In the genomic region with DNA sequence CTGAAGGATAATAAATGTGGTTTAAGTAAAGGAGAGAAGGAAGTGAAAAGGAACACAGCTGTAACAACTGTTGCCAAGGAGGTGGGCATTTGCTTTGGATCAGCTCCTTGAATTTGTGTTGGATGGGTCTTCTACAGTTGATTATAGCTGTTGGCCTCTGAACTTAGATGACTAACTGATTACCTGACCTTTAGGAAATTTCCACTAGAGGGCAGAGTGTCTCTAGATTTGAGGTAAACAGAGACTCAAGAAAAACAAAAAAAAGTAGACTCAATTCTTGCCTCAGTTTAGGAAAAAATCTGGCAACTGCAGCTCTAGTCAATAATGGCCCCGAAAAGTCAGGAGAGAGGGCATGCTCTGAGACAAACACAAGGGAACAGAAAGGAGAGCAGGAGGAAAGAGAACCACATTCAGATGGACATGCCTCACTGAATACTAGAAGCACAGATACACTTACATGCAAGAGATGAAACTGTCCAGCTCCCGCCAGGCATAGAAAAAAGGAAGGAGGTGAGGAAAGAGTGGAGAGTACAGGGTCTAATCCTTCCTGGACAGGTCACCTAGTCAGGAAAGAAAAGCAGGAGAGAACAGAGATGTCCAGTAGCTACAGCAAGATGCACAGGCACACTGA, we compare ENCODE assay signal across 8 cellular contexts. TPM values are rescaled to one million over a fixed set of nuclear protein-coding genes. Genes with fewer than 3 reads are reported as not detected.
A peak's percentile ranks its signal among the peaks of the same experiment; 100 is the strongest.
DNase-seq lines count a peak whose midpoint lies in the region; ATAC-seq and TF ChIP-seq lines count a peak whose summit lies in the region.

No MANE protein-coding gene starts in this region.

- no peak overlapping the region for H2AFZ ChIP-seq in smooth muscle cell (ENCODE audit: low read depth)

- no peaks in the 10 kb centered on the region for H3K79me2 ChIP-seq in smooth muscle cell (ENCODE audit: low read depth)

- no peaks in the 10 kb centered on the region for H3K4me1 ChIP-seq in smooth muscle cell (ENCODE audit: low read depth)

- DNase-seq in AG08395 (ENCODE audit: low spot score) (peak; percentile 49), SK-N-MC (ENCODE audit: low read depth, low spot score) (peak; percentile 50), fibroblast of mammary gland (ENCODE audit: low read depth) (peak; percentile 76), smooth muscle cell (lab: John Stamatoyannopoulos, UW; ENCODE audit: unreplicated experiment) (no peak), NCI-H128 (lab: John Stamatoyannopoulos, UW; ENCODE audit: unreplicated experiment) (no peak)

- H3K4me2 ChIP-seq in smooth muscle cell: no peak overlapping the region

- peaks cover 12% of the 10 kb centered on the region for H3F3A ChIP-seq in smooth muscle cell (ENCODE audit: low read depth)

- TF ChIP-seq CTCF in GM12875 (IDR thresholded peaks at IDR 0.05; ENCODE audit: borderline replicate concordance, insufficient read depth, low read depth, low read length) (peak; percentile 55; the same call in 1 of the 2 replicates), fibroblast of mammary gland (conservative IDR thresholded peaks at IDR 0.05; ENCODE audit: control insufficient read depth, insufficient read depth, low read depth, low read length) (peak; percentile 62), smooth muscle cell (IDR thresholded peaks at IDR 0.05; ENCODE audit: borderline replicate concordance, insufficient read depth, poor library complexity, severe bottlenecking) (peak; percentile 53)

- WGBS in smooth muscle cell (ENCODE audit: low lambda C conversion rate): 87% methylated on average over 2 of the region's 2 CpGs

- H3K27ac ChIP-seq in SK-N-MC (no peak overlapping the region), smooth muscle cell (ENCODE audit: low read depth) (no peak overlapping the region)

- H3K36me3 ChIP-seq in SK-N-MC (ENCODE audit: insufficient read depth, low read length) (peaks cover 35% of the 10 kb centered on the region), smooth muscle cell (ENCODE audit: low read depth) (peaks cover 13% of the 10 kb centered on the region)

- H3K9ac ChIP-seq in SK-N-MC (ENCODE audit: insufficient read length) (no peak overlapping the region), smooth muscle cell (ENCODE audit: low read depth) (no peak overlapping the region)

- ATAC-seq in GM19463 (IDR thresholded peaks at IDR 0.05; ENCODE audit: unreplicated experiment) (no peak), GM21786 (IDR thresholded peaks at IDR 0.05; ENCODE audit: unreplicated experiment) (no peak)

- peaks cover 23% of the 10 kb centered on the region for H4K20me1 ChIP-seq in smooth muscle cell (ENCODE audit: low read depth)

- no peaks in the 10 kb centered on the region for H3K9me3 ChIP-seq in SK-N-MC (ENCODE audit: low read depth, low read length)
- H3K9me3 ChIP-seq in smooth muscle cell (replicated peaks; ENCODE audit: low read depth): no peaks in the 10 kb centered on the region

- H3K4me3 ChIP-seq in GM12875 (ENCODE audit: low read depth, low read length) (no peak overlapping the region), SK-N-MC (no peak overlapping the region), fibroblast of mammary gland (ENCODE audit: control insufficient read depth, low read depth, low read length) (no peak overlapping the region), smooth muscle cell (no peak overlapping the region)

- no peaks in the 10 kb centered on the region for H3K27me3 ChIP-seq in smooth muscle cell (ENCODE audit: low read depth)

RNA-seq across cellular contexts. Expression of gene COX14, which starts 20.6 kb away (rescaled TPM):
- total RNA-seq in smooth muscle cell: 14.7 and 18.6 TPM in 2 replicates
- polyA plus RNA-seq in smooth muscle cell: 67.9 and 71.3 TPM in 2 replicates

RNA-seq across cellular contexts. Expression of gene GPD1, which starts 28.8 kb away (rescaled TPM):
- total RNA-seq in smooth muscle cell: not detected in 2 replicates
- 0.24 TPM in 1 of 2 replicates, not detected in the other for polyA plus RNA-seq in smooth muscle cell

RNA-seq across cellular contexts. Expression of gene CERS5, which starts 34.5 kb away (rescaled TPM):
- total RNA-seq in smooth muscle cell: 53.5 and 58.1 TPM in 2 replicates
- polyA plus RNA-seq in smooth muscle cell: 95.7 and 102 TPM in 2 replicates

RNA-seq across cellular contexts. Expression of gene SMARCD1, which starts 47.5 kb away (rescaled TPM):
- 39.6 and 47.8 TPM in 2 replicates for total RNA-seq in smooth muscle cell
- 24.1 and 28.3 TPM in 2 replicates for polyA plus RNA-seq in smooth muscle cell

Comparison
In these comparisons a context has a peak if more than half of its experiments do, and no peak if none do; other contexts are left out.
1. DNase-seq: peak in AG08395 (single experiment), SK-N-MC (single experiment) and fibroblast of mammary gland (single experiment); none in smooth muscle cell (single experiment) and NCI-H128 (single experiment).
2. Peak in every context shown above with its lines, with median percentiles within 50 percentile points of each other: CTCF ChIP-seq.